Comparison of ENCODE assay signal across 1 cellular context in the genomic region with DNA sequence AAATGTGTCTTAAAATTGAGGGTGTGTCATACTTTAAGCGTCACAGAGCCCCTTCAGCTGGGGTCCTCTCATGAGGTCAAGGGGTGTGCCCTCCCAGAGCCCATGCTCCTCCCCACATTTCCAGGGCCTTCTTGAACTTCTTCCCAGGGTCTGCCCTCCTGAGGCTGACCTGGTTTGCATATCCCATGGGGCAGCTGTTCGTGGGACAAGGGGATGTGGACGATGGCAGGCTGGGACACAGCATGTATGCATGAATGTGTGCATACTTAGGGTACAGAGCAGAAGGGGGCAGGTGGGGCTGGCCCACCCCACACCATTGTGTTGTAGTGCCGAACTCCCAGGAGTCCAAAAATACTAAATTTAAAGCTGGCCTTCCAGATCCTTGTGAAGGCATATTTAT.
TF ChIP-seq lines count a peak whose summit lies in the region.

No MANE protein-coding gene starts in this region.

TF ChIP-seq in HepG2, 621 proteins besides CTCF, POLR2A, EP300 and RAD21 (continued from another document):
- TF ChIP-seq, protein P1, sequence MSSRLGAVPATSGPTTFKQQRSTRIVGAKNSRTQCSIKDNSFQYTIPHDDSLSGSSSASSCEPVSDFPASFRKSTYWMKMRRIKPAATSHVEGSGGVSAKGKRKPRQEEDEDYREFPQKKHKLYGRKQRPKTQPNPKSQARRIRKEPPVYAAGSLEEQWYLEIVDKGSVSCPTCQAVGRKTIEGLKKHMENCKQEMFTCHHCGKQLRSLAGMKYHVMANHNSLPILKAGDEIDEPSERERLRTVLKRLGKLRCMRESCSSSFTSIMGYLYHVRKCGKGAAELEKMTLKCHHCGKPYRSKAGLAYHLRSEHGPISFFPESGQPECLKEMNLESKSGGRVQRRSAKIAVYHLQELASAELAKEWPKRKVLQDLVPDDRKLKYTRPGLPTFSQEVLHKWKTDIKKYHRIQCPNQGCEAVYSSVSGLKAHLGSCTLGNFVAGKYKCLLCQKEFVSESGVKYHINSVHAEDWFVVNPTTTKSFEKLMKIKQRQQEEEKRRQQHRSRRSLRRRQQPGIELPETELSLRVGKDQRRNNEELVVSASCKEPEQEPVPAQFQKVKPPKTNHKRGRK (CRISPR knock-in tag; IDR thresholded peaks at IDR 0.05), result no peak
- TF ChIP-seq NBN (conservative IDR thresholded peaks at IDR 0.05) (no peak), RFX1 (IDR thresholded peaks at IDR 0.05) (no peak), TEAD2 (CRISPR knock-in tag; IDR thresholded peaks at IDR 0.05) (no peak), DMAP1 (CRISPR knock-in tag; IDR thresholded peaks at IDR 0.05) (no peak), ATAD3A (CRISPR knock-in tag; IDR thresholded peaks at IDR 0.05) (no peak), GABPA (IDR thresholded peaks at IDR 0.05; ENCODE audit: low read depth, low read length) (0 out of 2 replicates have a peak, but pooled peaks have one; percentile 7), GABPA (CRISPR knock-in tag; IDR thresholded peaks at IDR 0.05; ENCODE audit: low read depth) (no peak)
